14 cellular contexts compared by ENCODE assay signal in genomic region chr10:17074548-17074860, GRCh38. TPM values are rescaled to one million over a fixed set of nuclear protein-coding genes. Genes with fewer than 3 reads are reported as not detected.
DNase-seq lines count a peak whose midpoint lies in the region; ATAC-seq and TF ChIP-seq lines count a peak whose summit lies in the region.
"Had no signal": no experiment of that assay in that cellular context is flagged by ENCODE, and none has a peak within 500 bp of the region (broad histone marks: within the 10 kb centered on the region; RNA-seq: fewer than 3 reads in every experiment).

No MANE protein-coding gene starts in this region.

- peak; percentile 51 to 88 for ATAC-seq in activated T-cell treated with anti-CD3 and anti-CD28 coated beads, Interleukin-2, amount 50 U/mL, for 4 hours
- ATAC-seq in stimulated activated naive CD8-positive, alpha-beta T cell treated with anti-CD3 and anti-CD28 coated beads, Interleukin-15, amount 100 ng/mL, for 72 hours = peak; percentile 67
- ATAC-seq in GM19324 (IDR thresholded peaks at IDR 0.05; ENCODE audit: low FRiP score, unreplicated experiment) = no peak
- ATAC-seq in GM19395 (IDR thresholded peaks at IDR 0.05; ENCODE audit: unreplicated experiment) = no peak

- no peak overlapping the region for H3K27ac Mint-ChIP-seq in stimulated activated naive CD8-positive, alpha-beta T cell treated with anti-CD3 and anti-CD28 coated beads, Interleukin-15, amount 100 ng/mL, for 72 hours

- CTCF ChIA-PET in RWPE1 (lab: Yijun Ruan, JAX) = no interaction called here

- H3K27me3 Mint-ChIP-seq in activated T-cell treated with anti-CD3 and anti-CD28 coated beads, Interleukin-2, amount 50 U/mL, for 4 hours (ENCODE audit: low read depth) = no peaks in the 10 kb centered on the region
- no peaks in the 10 kb centered on the region for H3K27me3 Mint-ChIP-seq in stimulated activated naive CD8-positive, alpha-beta T cell treated with anti-CD3 and anti-CD28 coated beads, Interleukin-15, amount 100 ng/mL, for 72 hours

- H3K4me3 Mint-ChIP-seq in activated T-cell treated with anti-CD3 and anti-CD28 coated beads, Interleukin-2, amount 50 U/mL, for 4 hours = no peak overlapping the region
- no peak overlapping the region for H3K4me3 Mint-ChIP-seq in stimulated activated naive CD8-positive, alpha-beta T cell treated with anti-CD3 and anti-CD28 coated beads, Interleukin-15, amount 100 ng/mL, for 72 hours

- H3K9me3 Mint-ChIP-seq in activated T-cell treated with anti-CD3 and anti-CD28 coated beads, Interleukin-2, amount 50 U/mL, for 4 hours = no peaks in the 10 kb centered on the region
- no peaks in the 10 kb centered on the region for H3K9me3 Mint-ChIP-seq in stimulated activated naive CD8-positive, alpha-beta T cell treated with anti-CD3 and anti-CD28 coated beads, Interleukin-15, amount 100 ng/mL, for 72 hours

- H3K27ac ChIP-seq in RWPE1 = no peak overlapping the region
- H3K27ac ChIP-seq: SJCRH30 had no signal

- POLR2A ChIA-PET in RWPE1 (lab: Yijun Ruan, JAX; ENCODE audit: low non-redundant PET) = no interaction called here

- no peak for DNase-seq in activated T-cell treated with anti-CD3 and anti-CD28 coated beads, Interleukin-2, amount 50 U/mL, for 4 hours
- DNase-seq in activated T-cell treated with anti-CD3 and anti-CD28 coated beads for 4 hours (no peak), RWPE1 (ENCODE audit: low spot score) (peak; percentile 17), fibroblast of mammary gland (ENCODE audit: low read depth) (peak; percentile 79), NCI-H69 (lab: John Stamatoyannopoulos, UW) (no peak)
- DNase-seq in stimulated activated naive CD8-positive, alpha-beta T cell treated with anti-CD3 and anti-CD28 coated beads, Interleukin-15, amount 100 ng/mL, for 72 hours = no peak
- DNase-seq: midbrain, NCI-H1694, NCI-H774, pancreas, SJCRH30, thyroid gland had no signal

- no peak overlapping the region for H3K4me3 ChIP-seq in fibroblast of mammary gland (ENCODE audit: control insufficient read depth, low read depth, low read length)
- H3K4me3 ChIP-seq: pancreas, SJCRH30, thyroid gland had no signal

- H3K4me1 Mint-ChIP-seq in activated T-cell treated with anti-CD3 and anti-CD28 coated beads, Interleukin-2, amount 50 U/mL, for 4 hours (ENCODE audit: low read depth) = peaks cover 15% of the 10 kb centered on the region
- H3K4me1 Mint-ChIP-seq in stimulated activated naive CD8-positive, alpha-beta T cell treated with anti-CD3 and anti-CD28 coated beads, Interleukin-15, amount 100 ng/mL, for 72 hours = peaks cover 22% of the 10 kb centered on the region

- TF ChIP-seq CTCF in RWPE1 (conservative IDR thresholded peaks at IDR 0.05; ENCODE audit: low read depth) = no peak
- no peak for TF ChIP-seq CTCF in fibroblast of mammary gland (conservative IDR thresholded peaks at IDR 0.05; ENCODE audit: control insufficient read depth, insufficient read depth, low read depth, low read length)

- peaks cover 16% of the 10 kb centered on the region for H3K36me3 Mint-ChIP-seq in activated T-cell treated with anti-CD3 and anti-CD28 coated beads, Interleukin-2, amount 50 U/mL, for 4 hours (ENCODE audit: insufficient read depth)

RNA-seq across cellular contexts. Expression of gene CUBN, which starts 55.1 kb away (rescaled TPM):
- total RNA-seq in activated T-cell treated with anti-CD3 and anti-CD28 coated beads, Interleukin-2, amount 50 U/mL, for 4 hours = under 1 TPM; 0.14 to 0.26 (median 0.25) TPM

Comparison
In these comparisons a context has a peak if more than half of its experiments do, and no peak if none do; other contexts are left out.
1. ATAC-seq: peak in activated T-cell treated with anti-CD3 and anti-CD28 coated beads, Interleukin-2, amount 50 U/mL, for 4 hours (2 of 2) and stimulated activated naive CD8-positive, alpha-beta T cell treated with anti-CD3 and anti-CD28 coated beads, Interleukin-15, amount 100 ng/mL, for 72 hours (single experiment); none in GM19324 (single experiment) and GM19395 (single experiment).
2. DNase-seq: peak in RWPE1 (single experiment) and fibroblast of mammary gland (single experiment); none in activated T-cell treated with anti-CD3 and anti-CD28 coated beads, Interleukin-2, amount 50 U/mL, for 4 hours (single experiment), activated T-cell treated with anti-CD3 and anti-CD28 coated beads for 4 hours (single experiment), stimulated activated naive CD8-positive, alpha-beta T cell treated with anti-CD3 and anti-CD28 coated beads, Interleukin-15, amount 100 ng/mL, for 72 hours (0 of 2) and NCI-H69 (single experiment).